Comparison of ENCODE assay signal across 8 cellular contexts in genomic region chrX:73882260-73882659, GRCh38. TPM values are rescaled to one million over a fixed set of nuclear protein-coding genes. Genes with fewer than 3 reads are reported as not detected.
A peak's percentile ranks its signal among the peaks of the same experiment; 100 is the strongest.
DNase-seq lines count a peak whose midpoint lies in the region; TF ChIP-seq lines count a peak whose summit lies in the region.
"Not testable (repeated sequence)": the region's sequence is repeated elsewhere in the genome, so short reads cannot be mapped to it uniquely, and the experiment has no call there.
"Had no signal": no experiment of that assay in that cellular context is flagged by ENCODE, and none has a peak within 500 bp of the region (broad histone marks: within the 10 kb centered on the region; RNA-seq: fewer than 3 reads in every experiment).

No MANE protein-coding gene starts in this region.

- peaks cover 14% of the 10 kb centered on the region for H3K9me3 Mint-ChIP-seq in osteocyte (ENCODE audit: unreplicated experiment)

- not testable (repeated sequence) for H3K27me3 Mint-ChIP-seq in osteocyte (ENCODE audit: unreplicated experiment)

- H3K27ac Mint-ChIP-seq in osteocyte (ENCODE audit: unreplicated experiment): not testable (repeated sequence)

- H3K4me3 Mint-ChIP-seq in osteocyte (ENCODE audit: unreplicated experiment): not testable (repeated sequence)

- DNase-seq in activated gamma-delta T cell (lab: John Stamatoyannopoulos, UW) (peak; percentile 8), osteocyte (ENCODE audit: extremely low spot score, unreplicated experiment) (peak; percentile 67)

- not testable (repeated sequence) for TF ChIP-seq CTCF in osteocyte (IDR thresholded peaks at IDR 0.05)

- not testable (repeated sequence) for H3K4me1 Mint-ChIP-seq in osteocyte (ENCODE audit: unreplicated experiment)

- not testable (repeated sequence) for H3K36me3 Mint-ChIP-seq in osteocyte (ENCODE audit: unreplicated experiment)

RNA-seq across cellular contexts. Expression of gene XIST, which starts 29.7 kb away (rescaled TPM):
- total RNA-seq in osteocyte: not detected in 2 replicates
- total RNA-seq: A172; B cell; CD4-positive, alpha-beta memory T cell; CD4-positive, alpha-beta T cell; CD8-positive, alpha-beta memory T cell; CD8-positive, alpha-beta T cell had no signal
